In the genomic region with DNA sequence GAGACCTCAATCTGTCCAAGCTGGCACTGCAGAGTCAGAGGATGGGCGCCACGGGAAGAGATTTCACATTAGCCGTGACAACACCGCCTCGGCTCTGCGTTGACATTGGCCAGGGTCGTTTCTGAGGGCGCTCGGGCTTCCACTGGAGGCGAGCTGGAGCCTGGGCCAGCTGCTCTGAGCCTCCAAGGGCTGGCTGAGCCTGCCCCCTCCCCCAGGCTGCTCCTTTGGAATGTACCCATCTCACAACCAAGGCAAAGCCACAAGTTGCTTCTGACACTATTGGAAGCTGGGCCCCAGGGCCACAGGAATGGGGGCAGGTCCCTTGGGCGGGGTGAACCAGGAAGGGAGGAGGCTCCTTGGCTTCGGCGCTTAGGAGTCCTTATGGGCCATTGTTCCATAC, we compare ENCODE assay signal across 11 cellular contexts. TPM values are rescaled to one million over a fixed set of nuclear protein-coding genes. Genes with fewer than 3 reads are reported as not detected.
DNase-seq lines count a peak whose midpoint lies in the region; ATAC-seq and TF ChIP-seq lines count a peak whose summit lies in the region.
"Had no signal": no experiment of that assay in that cellular context is flagged by ENCODE, and none has a peak within 500 bp of the region (broad histone marks: within the 10 kb centered on the region; RNA-seq: fewer than 3 reads in every experiment).

No MANE protein-coding gene starts in this region.

- no peak overlapping the region for H3K9ac ChIP-seq in H9 (ENCODE audit: extremely low read depth, insufficient read length, low read length)
- H3K9ac ChIP-seq: SK-N-SH had no signal

- peak overlapping the region; percentile 81; the same call in 1 of the 2 replicates for H3K14ac ChIP-seq in H9 (ENCODE audit: insufficient read depth, low read length)

- no peak overlapping the region for H2BK120ac ChIP-seq in H9 (ENCODE audit: low read depth, low read length, poor library complexity, severe bottlenecking)

- WGBS in H9 (ENCODE audit: extremely low coverage, insufficient read length, low lambda C conversion rate) = no CpG with 5 or more reads among the region's 13 CpGs

- no peaks in the 10 kb centered on the region for H4K20me1 ChIP-seq in H9 (ENCODE audit: control insufficient read depth, insufficient read depth, insufficient read length)

- H3K56ac ChIP-seq in H9 (ENCODE audit: insufficient read length, low read depth, low read length) = no peak overlapping the region

- H2BK12ac ChIP-seq in H9 (ENCODE audit: insufficient read length, low read depth, low read length) = no peak overlapping the region

- no peak overlapping the region for H3K27ac ChIP-seq in H9 (ENCODE audit: insufficient read length, low read depth, low read length)
- peak overlapping the region; percentile 59 for H3K27ac ChIP-seq in caudate nucleus (ENCODE audit: low read depth, low read length)
- H3K27ac ChIP-seq in skin epidermis = peak overlapping the region in 18 of 21 experiments; percentile 39 to 81 (median 72)

- H4K91ac ChIP-seq in H9 (ENCODE audit: insufficient read length, low read depth, low read length) = no peak overlapping the region

- H3K18ac ChIP-seq in H9 (ENCODE audit: insufficient read length, low read depth, low read length) = peak overlapping the region; percentile 3

- H3K23ac ChIP-seq in H9 (ENCODE audit: insufficient read length, low read depth, low read length) = no peak overlapping the region

- intact Hi-C loops in activated naive CD4-positive, alpha-beta T cell treated with anti-CD3 and anti-CD28 coated beads for 36 hours (cut with micrococcal nuclease) = no loop called here

- peak overlapping the region in 1 of 3 experiments; percentile 88; a peak in 1 of 7 replicates for H3K27ac Mint-ChIP-seq in H9
- H3K27ac Mint-ChIP-seq in activated naive CD4-positive, alpha-beta T cell treated with anti-CD3 and anti-CD28 coated beads for 36 hours = no peak overlapping the region

- no peaks in the 10 kb centered on the region for H3K4me1 ChIP-seq in H9 (ENCODE audit: insufficient read depth, low read length)

- no peak overlapping the region for H3K4me3 ChIP-seq in skin epidermis
- no peak overlapping the region for H3K4me3 ChIP-seq in MG63

- H3K36me3 Mint-ChIP-seq in H9 (ENCODE audit: insufficient read depth in 1 of 3, low read depth in 3 of 3) = peaks cover 9 to 24% (median 23%) of the 10 kb centered on the region in 3 experiments; a peak in 6 of 7 replicates
- H3K36me3 Mint-ChIP-seq in activated naive CD4-positive, alpha-beta T cell treated with anti-CD3 and anti-CD28 coated beads for 36 hours (ENCODE audit: low read depth) = peaks cover 2% of the 10 kb centered on the region

- CTCF ChIA-PET in activated naive CD4-positive, alpha-beta T cell treated with anti-CD3 and anti-CD28 coated beads for 36 hours (lab: Charles Lee) = interaction anchor here (0.9 to 1.5 kb wide), 2 partner anchors 11 to 112 kb away, joined by 8 read pairs; no protein-coding TSS in a partner anchor

- H3K27me3 ChIP-seq in H9 (ENCODE audit: insufficient read depth, low read length) (no peaks in the 10 kb centered on the region), MG63 (no peaks in the 10 kb centered on the region)

- H3T11ph ChIP-seq in H9 (ENCODE audit: low read length) = no peak overlapping the region

- H4K8ac ChIP-seq in H9 (replicated peaks; ENCODE audit: insufficient read length, low read depth, low read length) = no peak overlapping the region

- no peaks in the 10 kb centered on the region for H3K9me3 ChIP-seq in H9 (ENCODE audit: control insufficient read depth, low read depth, low read length)
- no peaks in the 10 kb centered on the region for H3K9me3 ChIP-seq in MG63
- H3K9me3 ChIP-seq: SK-N-SH had no signal

- peaks cover 26% of the 10 kb centered on the region for H3K36me3 ChIP-seq in MG63

- no peak overlapping the region for H2BK15ac ChIP-seq in H9 (ENCODE audit: low read depth, low read length)

- H3K27me3 Mint-ChIP-seq in H9 (ENCODE audit: low read depth) = no peaks in the 10 kb centered on the region
- H3K27me3 Mint-ChIP-seq in activated naive CD4-positive, alpha-beta T cell treated with anti-CD3 and anti-CD28 coated beads for 36 hours (ENCODE audit: low read depth) = no peaks in the 10 kb centered on the region

- DNase-seq in H9 = peak; percentile 83
- peak in 1 of 61 donors; percentile 16 for DNase-seq in caudate nucleus (lab: John Stamatoyannopoulos, UW)
- peak; percentile 95 for DNase-seq in islet precursor cell
- DNase-seq in MG63 = no peak
- no peak for DNase-seq in activated naive CD4-positive, alpha-beta T cell treated with anti-CD3 and anti-CD28 coated beads for 36 hours
- DNase-seq: Calu3, NCI-H1436, SK-N-SH had no signal

- H3K4ac ChIP-seq in H9 (ENCODE audit: low read depth, low read length) = no peak overlapping the region

- H2AFZ ChIP-seq in H9 (ENCODE audit: low read length) = no peak overlapping the region

- no peak for ATAC-seq in GM18502 (IDR thresholded peaks at IDR 0.05; ENCODE audit: poor library complexity, unreplicated experiment)
- ATAC-seq in GM19328 (IDR thresholded peaks at IDR 0.05; ENCODE audit: unreplicated experiment) = no peak

- no peak for TF ChIP-seq CTCF in H9 (conservative IDR thresholded peaks at IDR 0.05)

- H3K23me2 ChIP-seq in H9 (ENCODE audit: insufficient read length, low read depth, low read length, poor library complexity, severe bottlenecking) = no peaks in the 10 kb centered on the region

- no peak overlapping the region for H4K5ac ChIP-seq in H9 (ENCODE audit: insufficient read length, low read depth, low read length)

- no peak overlapping the region for H2BK20ac ChIP-seq in H9 (ENCODE audit: low read depth, low read length, poor library complexity, severe bottlenecking)

- H3K79me2 ChIP-seq in H9 (ENCODE audit: insufficient read depth, low read length) = no peaks in the 10 kb centered on the region

- H3K4me2 ChIP-seq in H9 (ENCODE audit: insufficient read depth, insufficient read length, low read length) = no peak overlapping the region
- H3K4me2 ChIP-seq: SK-N-SH had no signal

- no peak overlapping the region for H2AK5ac ChIP-seq in H9 (ENCODE audit: insufficient read length, low read length)

- H3K4me1 Mint-ChIP-seq in H9 = peaks cover 37 to 58% of the 10 kb centered on the region in 2 experiments
- H3K4me1 Mint-ChIP-seq in activated naive CD4-positive, alpha-beta T cell treated with anti-CD3 and anti-CD28 coated beads for 36 hours (ENCODE audit: low read depth) = peaks cover 19% of the 10 kb centered on the region

- no peaks in the 10 kb centered on the region for H3K79me1 ChIP-seq in H9 (ENCODE audit: insufficient read depth, low read depth, low read length, poor library complexity, severe bottlenecking)

- no peaks in the 10 kb centered on the region for H3K9me3 Mint-ChIP-seq in H9
- H3K9me3 Mint-ChIP-seq in activated naive CD4-positive, alpha-beta T cell treated with anti-CD3 and anti-CD28 coated beads for 36 hours = no peaks in the 10 kb centered on the region

- H3K4me3 Mint-ChIP-seq in H9 = no peak overlapping the region
- H3K4me3 Mint-ChIP-seq in activated naive CD4-positive, alpha-beta T cell treated with anti-CD3 and anti-CD28 coated beads for 36 hours = no peak overlapping the region

- H2BK5ac ChIP-seq in H9 (ENCODE audit: insufficient read length, low read length) = no peak overlapping the region

RNA-seq across cellular contexts. Expression of a gene that starts 12.7 kb away (rescaled TPM):
- total RNA-seq in H9 (2021) = 4.3 and 4.4 TPM in 2 replicates
- total RNA-seq in MG63 (2014; rRNA removed; shearing (Covaris generic); ENCODE audit: low replicate concordance) = not detected in 2 replicates
- total RNA-seq in activated naive CD4-positive, alpha-beta T cell treated with anti-CD3 and anti-CD28 coated beads for 36 hours = under 1 TPM; 0.64 to 0.74 TPM

RNA-seq across cellular contexts. Expression of a gene that starts 21.9 kb away (rescaled TPM):
- 1.2 and 1.5 TPM in 2 replicates for total RNA-seq in H9 (2021)
- not detected in 2 replicates for total RNA-seq in MG63 (2014; rRNA removed; shearing (Covaris generic); ENCODE audit: low replicate concordance)
- total RNA-seq in activated naive CD4-positive, alpha-beta T cell treated with anti-CD3 and anti-CD28 coated beads for 36 hours = not detected
- total RNA-seq: Calu3 had no signal

RNA-seq across cellular contexts. Expression of a gene that starts 30.4 kb away (rescaled TPM):
- total RNA-seq in H9 (2021) = 0.22 TPM in 2 replicates
- total RNA-seq in MG63 (2014; rRNA removed; shearing (Covaris generic); ENCODE audit: low replicate concordance) = not detected in 2 replicates
- not detected for total RNA-seq in activated naive CD4-positive, alpha-beta T cell treated with anti-CD3 and anti-CD28 coated beads for 36 hours
- total RNA-seq: Calu3 had no signal

RNA-seq across cellular contexts. Expression of a gene that starts 38.3 kb away (rescaled TPM):
- total RNA-seq in H9 (2021) = 7.0 and 7.7 TPM in 2 replicates
- 11.5 and 26.9 TPM in 2 replicates for total RNA-seq in MG63 (2014; rRNA removed; shearing (Covaris generic); ENCODE audit: low replicate concordance)
- total RNA-seq in activated naive CD4-positive, alpha-beta T cell treated with anti-CD3 and anti-CD28 coated beads for 36 hours = 1 to 10 TPM; 5.2 to 5.3 TPM

Comparison
In these comparisons a context has a peak if more than half of its experiments do, and no peak if none do; other contexts are left out.
1. DNase-seq: peak in H9 (single experiment) and islet precursor cell (single experiment); none in MG63 (single experiment) and activated naive CD4-positive, alpha-beta T cell treated with anti-CD3 and anti-CD28 coated beads for 36 hours (single experiment).